17 cellular contexts compared by ENCODE assay signal in genomic region chr17:82875418-82875856, GRCh38. TPM values are rescaled to one million over a fixed set of nuclear protein-coding genes. Genes with fewer than 3 reads are reported as not detected.
A peak's percentile ranks its signal among the peaks of the same experiment; 100 is the strongest.
DNase-seq lines count a peak whose midpoint lies in the region; ATAC-seq and TF ChIP-seq lines count a peak whose summit lies in the region.
"Had no signal": no experiment of that assay in that cellular context is flagged by ENCODE, and none has a peak within 500 bp of the region (broad histone marks: within the 10 kb centered on the region; RNA-seq: fewer than 3 reads in every experiment).

No MANE protein-coding gene starts in this region.

- H3K9ac ChIP-seq in BLaER1 treated with 17β-estradiol and CSF1 and Interleukin-3, amounts not matched to agents 10 nM and 100 nM, result peak overlapping the region in 3 of 11 experiments; percentile 4 to 21 (median 10); a peak in 3 of 22 replicates

- H3K36me3 ChIP-seq in BLaER1 treated with 17β-estradiol and CSF1 and Interleukin-3, amounts not matched to agents 10 nM and 100 nM, result peaks cover 2 to 28% (median 8%) of the 10 kb centered on the region in 11 experiments; a peak in 16 of 22 replicates

- H3K9me3 ChIP-seq in BLaER1 treated with 17β-estradiol and CSF1 and Interleukin-3, amounts not matched to agents 10 nM and 100 nM (replicated peaks in 1 of 11), result no peaks in the 10 kb centered on the region
- H3K9me3 ChIP-seq: gastroesophageal sphincter had no signal

- peaks cover 15 to 100% (median 46%) of the 10 kb centered on the region in 11 experiments; a peak in 19 of 22 replicates for H4K20me1 ChIP-seq in BLaER1 treated with 17β-estradiol and CSF1 and Interleukin-3, amounts not matched to agents 10 nM and 100 nM

- H3K27ac ChIP-seq in BLaER1 treated with 17β-estradiol and CSF1 and Interleukin-3, amounts not matched to agents 10 nM and 100 nM, result peak overlapping the region in 2 of 11 experiments; percentile 4 to 59; a peak in 1 of 22 replicates

- DNase-seq in LNCaP clone FGC (ENCODE audit: low read depth) (peak; percentile 63), ecto neural progenitor cell (ENCODE audit: low spot score) (peak; percentile 73), mesothelial cell of epicardium (ENCODE audit: low spot score in 2 of 2, unreplicated experiment in 2 of 2) (no peak), NCI-H1694 treated with DMSO at 0.1 percent for 48 hours (lab: John Stamatoyannopoulos, UW) (no peak), NCI-H2029 treated with DMSO at 0.1 percent for 48 hours (lab: John Stamatoyannopoulos, UW) (no peak), KG1 (lab: John Stamatoyannopoulos, UW) (no peak)
- DNase-seq: activated CD8-positive, alpha-beta T cell treated with anti-CD3 and anti-CD28 coated beads, Interleukin-2, amount 10 ng/mL, durations not matched to agents 7 days and 5 days; AML-193; GDM1; NCI-H446 treated with DMSO at 0.1 percent for 48 hours; retina; SW 1271 had no signal

- H3K9me3 Mint-ChIP-seq in mesothelial cell of epicardium, result no peaks in the 10 kb centered on the region
- H3K9me3 Mint-ChIP-seq: IgD-negative memory B cell had no signal

- H3K4me2 ChIP-seq in BLaER1 treated with 17β-estradiol and CSF1 and Interleukin-3, amounts not matched to agents 10 nM and 100 nM, result peak overlapping the region in 10 of 11 experiments; percentile 91 to 100 (median 98); a peak in 21 of 22 replicates

- H3K27me3 ChIP-seq in BLaER1 treated with 17β-estradiol and CSF1 and Interleukin-3, amounts not matched to agents 10 nM and 100 nM, result peaks cover 0 to 45% (median 13%) of the 10 kb centered on the region in 11 experiments; a peak in 12 of 22 replicates
- H3K27me3 ChIP-seq: gastroesophageal sphincter had no signal

- ATAC-seq in GM19467 (IDR thresholded peaks at IDR 0.05; ENCODE audit: unreplicated experiment), result no peak
- ATAC-seq: activated CD8-positive, alpha-beta T cell treated with anti-CD3 and anti-CD28 coated beads, Interleukin-2, amount 10 ng/mL, durations not matched to agents 7 days and 5 days had no signal

- H3K4me3 ChIP-seq in BLaER1 treated with 17β-estradiol and CSF1 and Interleukin-3, amounts not matched to agents 10 nM and 100 nM, result no peak overlapping the region
- peak overlapping the region; percentile 9; the same call in 1 of the 2 replicates for H3K4me3 ChIP-seq in LNCaP clone FGC (ENCODE audit: low read depth, low read length)
- H3K4me3 ChIP-seq: gastroesophageal sphincter had no signal

- H3K27me3 Mint-ChIP-seq in mesothelial cell of epicardium (ENCODE audit: low read depth), result no peaks in the 10 kb centered on the region
- H3K27me3 Mint-ChIP-seq: activated naive CD8-positive, alpha-beta T cell had no signal

- peaks cover 87 to 100% (median 100%) of the 10 kb centered on the region in 10 experiments for H3K4me1 ChIP-seq in BLaER1 treated with 17β-estradiol and CSF1 and Interleukin-3, amounts not matched to agents 10 nM and 100 nM

- peaks cover 13% of the 10 kb centered on the region for H3K36me3 Mint-ChIP-seq in mesothelial cell of epicardium

- peak overlapping the region; percentile 52 for H3K27ac Mint-ChIP-seq in mesothelial cell of epicardium
- H3K27ac Mint-ChIP-seq: activated CD8-positive, alpha-beta T cell treated with anti-CD3 and anti-CD28 coated beads, Interleukin-2, amount 10 ng/mL, durations not matched to agents 7 days and 5 days; activated naive CD8-positive, alpha-beta T cell had no signal

- H3K4me1 Mint-ChIP-seq in mesothelial cell of epicardium, result peaks cover 29% of the 10 kb centered on the region

- no peak for TF ChIP-seq CTCF in LNCaP clone FGC (IDR thresholded peaks at IDR 0.05; ENCODE audit: control insufficient read depth, extremely low read depth, insufficient read depth)
- TF ChIP-seq CTCF in mesothelial cell of epicardium (IDR thresholded peaks at IDR 0.05; ENCODE audit: unreplicated experiment), result no peak

- no peak overlapping the region for H3K4me3 Mint-ChIP-seq in mesothelial cell of epicardium
- H3K4me3 Mint-ChIP-seq: activated CD8-positive, alpha-beta T cell treated with anti-CD3 and anti-CD28 coated beads, Interleukin-2, amount 10 ng/mL, durations not matched to agents 7 days and 5 days; activated naive CD8-positive, alpha-beta T cell; IgD-negative memory B cell had no signal

RNA-seq across cellular contexts. Expression of gene ZNF750, which starts 35.6 kb away (rescaled TPM):
- 1.8 to 2.6 TPM (median 2.3 TPM) in 3 replicates for total RNA-seq in mesothelial cell of epicardium
- total RNA-seq: activated CD8-positive, alpha-beta T cell treated with anti-CD3 and anti-CD28 coated beads, Interleukin-2, amount 10 ng/mL, durations not matched to agents 7 days and 5 days had no signal

Comparison
In these comparisons a context has a peak if more than half of its experiments do, and no peak if none do; other contexts are left out.
1. DNase-seq: peak in LNCaP clone FGC (single experiment) and ecto neural progenitor cell (single experiment); none in mesothelial cell of epicardium (0 of 2), NCI-H1694 treated with DMSO at 0.1 percent for 48 hours (single experiment), NCI-H2029 treated with DMSO at 0.1 percent for 48 hours (single experiment) and KG1 (single experiment).